ENCODE assay signal across 16 cellular contexts in genomic region chr6:157185171-157185570, GRCh38.
"Had no signal": no experiment of that assay in that cellular context is flagged by ENCODE, and none has a peak within 500 bp of the region (broad histone marks: within the 10 kb centered on the region; RNA-seq: fewer than 3 reads in every experiment).

No MANE protein-coding gene starts in this region.

- H3K9me3 Mint-ChIP-seq: activated naive CD8-positive, alpha-beta T cell treated with anti-CD3 and anti-CD28 coated beads, Interleukin-2, amount 10 ng/mL, durations not matched to agents 7 days and 5 days; activated T-helper 17 cell treated with anti-CD3 and anti-CD28 coated beads, Interleukin-2, amount 50 U/mL, for 72 hours; nephron; stimulated activated naive CD8-positive, alpha-beta T cell treated with anti-CD3 and anti-CD28 coated beads, Interleukin-15, amount 100 ng/mL, for 72 hours had no signal

- H3K4me3 Mint-ChIP-seq: activated naive CD8-positive, alpha-beta T cell treated with anti-CD3 and anti-CD28 coated beads, Interleukin-2, amount 10 ng/mL, durations not matched to agents 7 days and 5 days; activated T-helper 17 cell treated with anti-CD3 and anti-CD28 coated beads, Interleukin-2, amount 50 U/mL, for 72 hours; nephron; stimulated activated naive CD8-positive, alpha-beta T cell treated with anti-CD3 and anti-CD28 coated beads, Interleukin-15, amount 100 ng/mL, for 72 hours had no signal

- H3K27ac Mint-ChIP-seq: activated naive CD8-positive, alpha-beta T cell treated with anti-CD3 and anti-CD28 coated beads, Interleukin-2, amount 10 ng/mL, durations not matched to agents 7 days and 5 days had no signal

- H3K27ac ChIP-seq: brain microvascular endothelial cell, lower lobe of right lung, suprapubic skin had no signal

- H3K27me3 Mint-ChIP-seq: activated naive CD8-positive, alpha-beta T cell treated with anti-CD3 and anti-CD28 coated beads, Interleukin-2, amount 10 ng/mL, durations not matched to agents 7 days and 5 days; activated T-helper 17 cell treated with anti-CD3 and anti-CD28 coated beads, Interleukin-2, amount 50 U/mL, for 72 hours; stimulated activated naive CD8-positive, alpha-beta T cell treated with anti-CD3 and anti-CD28 coated beads, Interleukin-15, amount 100 ng/mL, for 72 hours had no signal

- H3K9me3 ChIP-seq: lower lobe of right lung, suprapubic skin, transverse colon had no signal

- H3K4me3 ChIP-seq: lower lobe of right lung, suprapubic skin, transverse colon had no signal

- ATAC-seq: activated T-helper 17 cell treated with anti-CD3 and anti-CD28 coated beads, Interleukin-2, amount 50 U/mL, for 72 hours; lower lobe of right lung; stimulated activated naive CD8-positive, alpha-beta T cell treated with anti-CD3 and anti-CD28 coated beads, Interleukin-15, amount 100 ng/mL, for 72 hours had no signal

- H3K27me3 ChIP-seq: brain microvascular endothelial cell, suprapubic skin, transverse colon had no signal

- DNase-seq: activated CD4-positive, alpha-beta T cell treated with anti-CD3 and anti-CD28 coated beads, Interleukin-2, amount 50 U/mL, for 4 hours; activated CD4-positive, CD25-positive, alpha-beta regulatory T cell treated with anti-CD3 and anti-CD28 coated beads, Interleukin-2, amount 50 U/mL, for 72 hours; activated naive CD4-positive, alpha-beta T cell; activated naive CD8-positive, alpha-beta T cell treated with anti-CD3 and anti-CD28 coated beads, Interleukin-2, amount 10 ng/mL, durations not matched to agents 7 days and 5 days; activated T-cell treated with anti-CD3 and anti-CD28 coated beads for 4 hours; brain microvascular endothelial cell; cortex of kidney; effector memory CD4-positive, alpha-beta T cell; lower lobe of right lung; nucleus accumbens; posterior cingulate gyrus; stimulated activated naive CD8-positive, alpha-beta T cell treated with anti-CD3 and anti-CD28 coated beads, Interleukin-15, amount 100 ng/mL, for 72 hours; transverse colon had no signal
